15 cellular contexts compared by ENCODE assay signal in the genomic region with DNA sequence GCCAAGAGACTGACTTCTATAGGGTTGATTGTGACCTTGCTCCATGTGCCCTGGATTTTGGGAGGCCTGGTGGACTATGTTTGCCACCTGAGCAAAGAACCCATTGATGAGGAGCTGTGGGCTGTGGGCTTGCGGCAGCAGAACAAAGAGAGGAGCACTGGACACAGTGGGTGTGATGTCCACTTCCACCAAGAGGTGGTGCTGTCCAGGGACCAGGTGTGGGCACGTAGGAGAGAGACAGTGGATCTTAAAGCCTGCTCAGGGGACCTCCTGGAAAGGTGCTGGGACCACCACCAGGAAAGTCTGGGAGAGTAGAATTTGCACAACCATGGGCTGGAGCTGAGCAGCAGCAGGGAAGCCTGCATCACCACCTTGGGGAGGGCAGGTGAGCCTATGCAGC.
DNase-seq lines count a peak whose midpoint lies in the region; ATAC-seq and TF ChIP-seq lines count a peak whose summit lies in the region.
"Had no signal": no experiment of that assay in that cellular context is flagged by ENCODE, and none has a peak within 500 bp of the region (broad histone marks: within the 10 kb centered on the region; RNA-seq: fewer than 3 reads in every experiment).

No MANE protein-coding gene starts in this region.

- no TSS peak for BruUV-seq in A673 (replicated peaks; lab: Mats Ljungman, UMichigan)

- H3K9me3 ChIP-seq in A673 (ENCODE audit: low read depth, low read length, poor library complexity, severe bottlenecking) (no peaks in the 10 kb centered on the region), SK-N-SH (no peaks in the 10 kb centered on the region)
- H3K9me3 ChIP-seq: esophagus squamous epithelium had no signal

- peaks cover 3% of the 10 kb centered on the region for H3K4me1 Mint-ChIP-seq in GM23338
- H3K4me1 Mint-ChIP-seq: central memory CD8-positive, alpha-beta T cell had no signal

- H3K27me3 ChIP-seq in A673 (replicated peaks; ENCODE audit: insufficient read depth, low read depth, low read length, poor library complexity), result peaks cover 15% of the 10 kb centered on the region
- H3K27me3 ChIP-seq in GM23338 (ENCODE audit: insufficient read depth), result no peaks in the 10 kb centered on the region
- H3K27me3 ChIP-seq in SK-N-SH (ENCODE audit: insufficient read depth), result peaks cover 8% of the 10 kb centered on the region; the same call in 1 of the 2 replicates
- peaks cover 32% of the 10 kb centered on the region for H3K27me3 ChIP-seq in foreskin keratinocyte

- H2AFZ ChIP-seq in GM23338 (0 out of 2 replicates have a peak overlapping the region, but pooled peaks have one; percentile 18), SK-N-SH (ENCODE audit: low read depth) (no peak overlapping the region)

- no peak for TF ChIP-seq RAD21 in SK-N-SH (IDR thresholded peaks at IDR 0.05; ENCODE audit: low read length)

- H3K4me1 ChIP-seq in A673 (ENCODE audit: insufficient read depth, low read length, poor library complexity, severe bottlenecking), result no peaks in the 10 kb centered on the region
- H3K4me1 ChIP-seq in GM23338 (ENCODE audit: insufficient read depth), result no peaks in the 10 kb centered on the region
- no peaks in the 10 kb centered on the region; a peak in 1 of 4 replicates for H3K4me1 ChIP-seq in SK-N-SH (ENCODE audit: control insufficient read depth in 1 of 2, insufficient read depth in 2 of 2, low read depth in 1 of 2, low read length in 1 of 2)
- no peaks in the 10 kb centered on the region for H3K4me1 ChIP-seq in foreskin keratinocyte
- H3K4me1 ChIP-seq: BLaER1 treated with 17β-estradiol and CSF1 and Interleukin-3, amounts not matched to agents 10 nM and 100 nM; esophagus squamous epithelium had no signal

- TF ChIP-seq CTCF in A673 (conservative IDR thresholded peaks at IDR 0.05; ENCODE audit: low read depth, low read length) (peak; percentile 32; the same call in 1 of the 2 replicates), GM23338 (conservative IDR thresholded peaks at IDR 0.05; ENCODE audit: low read depth in 2 of 2) (peak; percentile 52 to 66), SK-N-SH (IDR thresholded peaks at IDR 0.05) (0 out of 2 replicates have a peak, but pooled peaks have one; percentile 24), foreskin keratinocyte (conservative IDR thresholded peaks at IDR 0.05) (peak; percentile 41)

- H3F3A ChIP-seq in GM23338 (replicated peaks; ENCODE audit: low read depth) (no peaks in the 10 kb centered on the region), SK-N-SH (replicated peaks; ENCODE audit: insufficient read depth) (no peaks in the 10 kb centered on the region)

- TF ChIP-seq EP300 in SK-N-SH (IDR thresholded peaks at IDR 0.05; ENCODE audit: borderline replicate concordance in 1 of 2, low read depth in 1 of 2, low read length in 1 of 2), result no peak

- H3K9me2 ChIP-seq in GM23338 (ENCODE audit: insufficient read depth) (0 out of 2 replicates have a peak, but pooled peaks cover 3% of the 10 kb centered on the region), SK-N-SH (no peaks in the 10 kb centered on the region)

- peaks cover 5% of the 10 kb centered on the region for H3K27me3 Mint-ChIP-seq in GM23338 (ENCODE audit: insufficient read depth, low read depth, poor library complexity)

- no peak overlapping the region for H3K9ac ChIP-seq in SK-N-SH
- H3K9ac ChIP-seq: BLaER1 treated with 17β-estradiol and CSF1 and Interleukin-3, amounts not matched to agents 10 nM and 100 nM had no signal

- DNase-seq in A673 (ENCODE audit: low spot score), result peak; percentile 3
- DNase-seq in GM23338 (ENCODE audit: low spot score), result peak; percentile 43
- DNase-seq in SK-N-SH, result no peak
- DNase-seq in foreskin keratinocyte, result no peak
- DNase-seq in Ammon's horn (ENCODE audit: low spot score), result no peak
- DNase-seq in stimulated activated CD4-positive, alpha-beta T cell treated with anti-CD3 and anti-CD28 coated beads, Interleukin-15, amount 100 ng/mL, for 24 hours, result no peak
- DNase-seq in posterior vena cava (ENCODE audit: low spot score), result no peak
- DNase-seq: activated CD4-positive, alpha-beta memory T cell treated with anti-CD3 and anti-CD28 coated beads for 36 hours; esophagus squamous epithelium; KG1; stimulated activated CD4-positive, alpha-beta T cell treated with anti-CD3 and anti-CD28 coated beads, Interleukin-2, amount 100 ng/mL, for 48 hours; stimulated activated naive CD4-positive, alpha-beta T cell had no signal

- H3K27ac ChIP-seq in A673 (ENCODE audit: low read depth, low read length, poor library complexity, severe bottlenecking), result no peak overlapping the region
- no peak overlapping the region for H3K27ac ChIP-seq in GM23338 (ENCODE audit: low read depth)
- H3K27ac ChIP-seq in SK-N-SH (ENCODE audit: low read depth in 2 of 2, low read length in 1 of 2), result no peak overlapping the region
- H3K27ac ChIP-seq in foreskin keratinocyte, result no peak overlapping the region
- H3K27ac ChIP-seq: BLaER1 treated with 17β-estradiol and CSF1 and Interleukin-3, amounts not matched to agents 10 nM and 100 nM; esophagus squamous epithelium had no signal

- peak; percentile 84 for ATAC-seq in GM23338
- ATAC-seq in foreskin keratinocyte, result no peak
- ATAC-seq in HG03159 (IDR thresholded peaks at IDR 0.05; ENCODE audit: unreplicated experiment), result no peak

- H4K20me1 ChIP-seq in GM23338 (replicated peaks; ENCODE audit: insufficient read depth) (no peaks in the 10 kb centered on the region), SK-N-SH (ENCODE audit: insufficient read depth) (no peaks in the 10 kb centered on the region)
- H4K20me1 ChIP-seq: BLaER1 treated with 17β-estradiol and CSF1 and Interleukin-3, amounts not matched to agents 10 nM and 100 nM had no signal

- no peak overlapping the region for H3K4me3 Mint-ChIP-seq in GM23338
- H3K4me3 Mint-ChIP-seq: activated CD4-positive, alpha-beta memory T cell treated with anti-CD3 and anti-CD28 coated beads for 36 hours; central memory CD8-positive, alpha-beta T cell had no signal

- intact Hi-C loops in A673 (cut with micrococcal nuclease; ENCODE audit: unreplicated experiment), result no loop called here
- intact Hi-C loops in posterior vena cava (cut with DNase I), result no loop called here

- H3K9me3 Mint-ChIP-seq in GM23338, result no peaks in the 10 kb centered on the region; the same call in 2 of the 3 replicates
- H3K9me3 Mint-ChIP-seq: activated CD4-positive, alpha-beta memory T cell treated with anti-CD3 and anti-CD28 coated beads for 36 hours; central memory CD8-positive, alpha-beta T cell had no signal

- no peak overlapping the region for H3K4me2 ChIP-seq in GM23338
- no peak overlapping the region for H3K4me2 ChIP-seq in SK-N-SH
- H3K4me2 ChIP-seq: BLaER1 treated with 17β-estradiol and CSF1 and Interleukin-3, amounts not matched to agents 10 nM and 100 nM had no signal

- no peaks in the 10 kb centered on the region for H3K79me2 ChIP-seq in GM23338 (replicated peaks; ENCODE audit: insufficient read depth)
- H3K79me2 ChIP-seq in SK-N-SH (ENCODE audit: insufficient read depth), result no peaks in the 10 kb centered on the region

- H3K4me3 ChIP-seq in A673 (ENCODE audit: low read depth, low read length, poor library complexity, severe bottlenecking), result no peak overlapping the region
- H3K4me3 ChIP-seq in GM23338, result no peak overlapping the region
- H3K4me3 ChIP-seq in SK-N-SH (ENCODE audit: low read depth in 2 of 2, low read length in 1 of 2), result no peak overlapping the region
- H3K4me3 ChIP-seq: BLaER1 treated with 17β-estradiol and CSF1 and Interleukin-3, amounts not matched to agents 10 nM and 100 nM; esophagus squamous epithelium had no signal

- POLR2A ChIA-PET in A673 (lab: Charles Lee; ENCODE audit: low non-redundant PET), result no interaction called here
- POLR2A ChIA-PET in SK-N-SH (lab: Yijun Ruan, JAX), result no interaction called here

- H3K27ac Mint-ChIP-seq in GM23338, result no peak overlapping the region
- H3K27ac Mint-ChIP-seq: activated CD4-positive, alpha-beta memory T cell treated with anti-CD3 and anti-CD28 coated beads for 36 hours had no signal

- H3K36me3 Mint-ChIP-seq in GM23338 (ENCODE audit: low read depth), result no peaks in the 10 kb centered on the region
- H3K36me3 Mint-ChIP-seq: activated CD4-positive, alpha-beta memory T cell treated with anti-CD3 and anti-CD28 coated beads for 36 hours had no signal

- 55% methylated on average over 2 of the region's 2 CpGs for WGBS in SK-N-SH (ENCODE audit: low lambda C conversion rate)

- CTCF ChIA-PET in A673 (lab: Charles Lee) (no interaction called here), SK-N-SH (lab: Yijun Ruan, JAX) (interaction anchor here (0.6 to 1.3 kb wide), 2 partner anchors 13 to 37 kb away, joined by 3 to 6 read pairs; no protein-coding TSS in a partner anchor)

- H3K36me3 ChIP-seq in A673 (ENCODE audit: insufficient read depth, low read length, poor library complexity, severe bottlenecking) (no peaks in the 10 kb centered on the region), GM23338 (ENCODE audit: insufficient read depth) (no peaks in the 10 kb centered on the region), SK-N-SH (replicated peaks in 1 of 2; ENCODE audit: control insufficient read depth in 1 of 2, insufficient read depth in 2 of 2, low read length in 1 of 2) (no peaks in the 10 kb centered on the region)
- H3K36me3 ChIP-seq: BLaER1 treated with 17β-estradiol and CSF1 and Interleukin-3, amounts not matched to agents 10 nM and 100 nM; esophagus squamous epithelium had no signal

TF ChIP-seq in GM23338, 12 proteins besides CTCF, POLR2A, EP300 and RAD21 (continues in another document):
- TF ChIP-seq ZNF114 (CRISPR knock-in tag; IDR thresholded peaks at IDR 0.05) (no peak), JUNB (IDR thresholded peaks at IDR 0.05; ENCODE audit: unreplicated experiment) (no peak)

TF ChIP-seq in SK-N-SH, 30 proteins besides CTCF, POLR2A, EP300 and RAD21 (continues in another document):
- TF ChIP-seq, protein P1, sequence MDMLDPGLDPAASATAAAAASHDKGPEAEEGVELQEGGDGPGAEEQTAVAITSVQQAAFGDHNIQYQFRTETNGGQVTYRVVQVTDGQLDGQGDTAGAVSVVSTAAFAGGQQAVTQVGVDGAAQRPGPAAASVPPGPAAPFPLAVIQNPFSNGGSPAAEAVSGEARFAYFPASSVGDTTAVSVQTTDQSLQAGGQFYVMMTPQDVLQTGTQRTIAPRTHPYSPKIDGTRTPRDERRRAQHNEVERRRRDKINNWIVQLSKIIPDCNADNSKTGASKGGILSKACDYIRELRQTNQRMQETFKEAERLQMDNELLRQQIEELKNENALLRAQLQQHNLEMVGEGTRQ (IDR thresholded peaks at IDR 0.05; ENCODE audit: borderline replicate concordance, low read depth, low read length), result no peak
- TF ChIP-seq FOXM1 (IDR thresholded peaks at IDR 0.05; ENCODE audit: low read depth), result no peak

Comparison
In these comparisons a context has a peak if more than half of its experiments do, and no peak if none do; other contexts are left out.
1. DNase-seq: peak in A673 (single experiment) and GM23338 (single experiment); none in SK-N-SH (single experiment), foreskin keratinocyte (0 of 2), Ammon's horn (single experiment), stimulated activated CD4-positive, alpha-beta T cell treated with anti-CD3 and anti-CD28 coated beads, Interleukin-15, amount 100 ng/mL, for 24 hours (single experiment) and posterior vena cava (single experiment).
2. Peak in every context shown above with its lines, with median percentiles within 50 percentile points of each other: CTCF ChIP-seq.